In the genomic region with DNA sequence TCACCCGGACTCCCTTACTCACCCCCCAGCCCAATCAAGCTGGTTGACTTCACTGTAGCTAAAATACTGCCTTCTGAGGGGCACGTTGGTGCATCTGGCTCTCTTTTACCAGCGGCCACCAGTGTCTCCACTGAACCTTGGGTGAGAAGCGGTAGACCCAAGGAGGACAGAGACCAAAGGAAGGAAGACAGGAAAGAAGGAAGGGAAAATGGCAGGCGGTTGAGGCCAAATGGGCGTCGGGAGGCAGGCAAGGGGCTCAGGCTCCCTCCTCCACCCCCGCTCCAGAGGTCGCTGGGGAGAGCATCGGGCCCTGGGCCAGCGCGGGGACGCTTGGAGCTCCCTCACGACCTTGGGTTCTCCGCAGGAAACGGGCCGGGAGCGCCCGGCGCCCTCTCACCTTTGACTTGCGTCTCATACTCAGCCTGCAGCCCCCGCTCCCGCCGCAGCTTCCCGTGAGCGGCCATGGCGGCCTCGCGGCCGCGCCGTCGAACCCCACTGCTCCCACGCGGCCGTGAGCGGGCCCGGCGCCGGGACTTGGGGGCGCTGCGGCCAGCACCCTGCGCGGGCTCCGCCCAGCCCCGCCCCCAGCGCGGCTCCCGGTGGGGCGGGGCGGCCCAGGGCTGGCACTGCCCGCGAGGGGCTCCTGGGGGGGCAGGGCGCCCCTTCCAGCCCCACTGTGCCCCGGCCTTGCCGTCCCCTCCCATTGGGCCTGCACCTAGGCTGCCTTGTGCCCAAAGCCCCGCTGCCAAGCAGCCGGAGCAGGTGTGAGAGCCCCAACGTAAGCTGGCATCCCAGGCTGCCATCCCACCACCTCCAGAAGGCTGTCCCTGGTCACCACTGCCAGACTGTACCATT, we compare ENCODE assay signal across 8 cellular contexts. TPM values are rescaled to one million over a fixed set of nuclear protein-coding genes. Genes with fewer than 3 reads are reported as not detected.
A peak's percentile ranks its signal among the peaks of the same experiment; 100 is the strongest.
DNase-seq lines count a peak whose midpoint lies in the region; ATAC-seq and TF ChIP-seq lines count a peak whose summit lies in the region.

A gene (minus strand): TSS at position 526 of the 855 bp plus-strand sequence. CDS start 62 bp downstream, at position 464.

- DNase-seq in CD8-positive, alpha-beta memory T cell, result peak; percentile 34 to 64 (median 47)
- peak; percentile 40 for DNase-seq in Jurkat, Clone E6-1 (ENCODE audit: low read depth, low spot score)
- DNase-seq in activated CD8-positive, alpha-beta memory T cell treated with anti-CD3 and anti-CD28 coated beads, Interleukin-2, amount 50 U/mL, for 48 hours, result peak; percentile 80
- DNase-seq in foreskin fibroblast (no peak), progenitor cell of endocrine pancreas (ENCODE audit: low spot score, unreplicated experiment) (no peak), NCI-H226 (no peak)

- H3K36me3 ChIP-seq in CD8-positive, alpha-beta memory T cell (ENCODE audit: insufficient read depth, low read length), result no peaks in the 10 kb centered on the region

- H3K27ac ChIP-seq in CD8-positive, alpha-beta memory T cell (ENCODE audit: low read depth, low read length), result peak within 1 kb of the TSS; percentile 91

- H3K9me3 ChIP-seq in CD8-positive, alpha-beta memory T cell (ENCODE audit: low read length), result no peaks in the 10 kb centered on the region

- peak within 1 kb of the TSS; percentile 86 for H3K4me3 ChIP-seq in CD8-positive, alpha-beta memory T cell (ENCODE audit: low read length)
- H3K4me3 ChIP-seq in Jurkat, Clone E6-1 (ENCODE audit: low read length), result peak within 1 kb of the TSS; percentile 85
- peak within 1 kb of the TSS; percentile 56 to 63 for H3K4me3 ChIP-seq in foreskin fibroblast (ENCODE audit: low read depth in 1 of 2, low read length in 2 of 2)

- H3K9me3 Mint-ChIP-seq in CD8-positive, alpha-beta memory T cell, result peaks cover 0 to 3% (median 0%) of the 10 kb centered on the region in 5 donors
- H3K9me3 Mint-ChIP-seq in progenitor cell of endocrine pancreas (ENCODE audit: low read depth), result peaks cover 3% of the 10 kb centered on the region

- H3K4me3 Mint-ChIP-seq in CD8-positive, alpha-beta memory T cell, result peak within 1 kb of the TSS; percentile 89 to 96 (median 92)
- H3K4me3 Mint-ChIP-seq in progenitor cell of endocrine pancreas (ENCODE audit: low read depth), result peak within 1 kb of the TSS; percentile 78

- TF ChIP-seq CTCF in foreskin fibroblast (IDR thresholded peaks at IDR 0.05; ENCODE audit: low read depth, low read length), result no peak
- no peak for TF ChIP-seq CTCF in progenitor cell of endocrine pancreas (IDR thresholded peaks at IDR 0.05; ENCODE audit: unreplicated experiment)

- H3K4me1 ChIP-seq in CD8-positive, alpha-beta memory T cell (ENCODE audit: insufficient read depth, low read length), result peaks cover 21% of the 10 kb centered on the region

- peaks cover 0 to 24% (median 0%) of the 10 kb centered on the region in 3 donors for H3K36me3 Mint-ChIP-seq in CD8-positive, alpha-beta memory T cell
- H3K36me3 Mint-ChIP-seq in progenitor cell of endocrine pancreas (ENCODE audit: insufficient read depth), result no peaks in the 10 kb centered on the region

- CTCF ChIA-PET in CD8-positive, alpha-beta memory T cell (lab: Charles Lee), result interaction anchor here (0.9 to 10.5 kb wide), 10 partner anchors 8 to 443 kb away, joined by 3 to 230 read pairs (median 3); a partner anchor contains a TSS

- POLR2A ChIA-PET in CD8-positive, alpha-beta memory T cell (lab: Charles Lee), result interaction anchor here (0.9 to 3.4 kb wide), 14 partner anchors 10 to 564 kb away, joined by 3 to 27 read pairs (median 5); a partner anchor contains a TSS

- H3K27me3 ChIP-seq in CD8-positive, alpha-beta memory T cell (ENCODE audit: insufficient read depth, low read length, poor library complexity, severe bottlenecking), result no peaks in the 10 kb centered on the region

- H3K27ac Mint-ChIP-seq in CD8-positive, alpha-beta memory T cell, result peak within 1 kb of the TSS; percentile 91 to 100 (median 99)
- peak within 1 kb of the TSS; percentile 93 for H3K27ac Mint-ChIP-seq in progenitor cell of endocrine pancreas

- H3K4me1 Mint-ChIP-seq in CD8-positive, alpha-beta memory T cell, result peaks cover 51 to 68% (median 53%) of the 10 kb centered on the region in 3 donors
- peaks cover 6% of the 10 kb centered on the region for H3K4me1 Mint-ChIP-seq in progenitor cell of endocrine pancreas (ENCODE audit: low read depth)

- H3K27me3 Mint-ChIP-seq in CD8-positive, alpha-beta memory T cell, result no peaks in the 10 kb centered on the region
- H3K27me3 Mint-ChIP-seq in progenitor cell of endocrine pancreas, result no peaks in the 10 kb centered on the region

- no peak for ATAC-seq in HG02884 (IDR thresholded peaks at IDR 0.05; ENCODE audit: unreplicated experiment)
- no peak for ATAC-seq in GM18870 (IDR thresholded peaks at IDR 0.05; ENCODE audit: unreplicated experiment)

RNA-seq across cellular contexts. Expression of the gene that starts here (rescaled TPM):
- 100 to 1,000 TPM; 124 to 133 TPM for total RNA-seq in CD8-positive, alpha-beta memory T cell
- 116 TPM for polyA plus RNA-seq in CD8-positive, alpha-beta memory T cell
- polyA plus RNA-seq in Jurkat, Clone E6-1 (2012; ENCODE audit: insufficient read depth, insufficient read length), result 111 TPM
- 16.4 and 16.7 TPM in 2 replicates for total RNA-seq in progenitor cell of endocrine pancreas

Comparison
In these comparisons a context has a peak if more than half of its experiments do, and no peak if none do; other contexts are left out.
1. DNase-seq: peak in CD8-positive, alpha-beta memory T cell (5 of 5), Jurkat, Clone E6-1 (single experiment) and activated CD8-positive, alpha-beta memory T cell treated with anti-CD3 and anti-CD28 coated beads, Interleukin-2, amount 50 U/mL, for 48 hours (single experiment); none in foreskin fibroblast (0 of 2), progenitor cell of endocrine pancreas (single experiment) and NCI-H226 (single experiment).
2. Peak in every context shown above with its lines, with median percentiles within 50 percentile points of each other: H3K4me3 ChIP-seq.